Comparison of ENCODE assay signal across 26 cellular contexts in genomic region chr2:239806276-239806675, GRCh38.
DNase-seq lines count a peak whose midpoint lies in the region; ATAC-seq, FAIRE-seq and TF ChIP-seq lines count a peak whose summit lies in the region.
"Had no signal": no experiment of that assay in that cellular context is flagged by ENCODE, and none has a peak within 500 bp of the region (broad histone marks: within the 10 kb centered on the region; RNA-seq: fewer than 3 reads in every experiment).

No MANE protein-coding gene starts in this region.

- CTCF ChIA-PET in activated CD8-positive, alpha-beta memory T cell treated with anti-CD3 and anti-CD28 coated beads, Interleukin-2, amount 10 ng/mL, durations not matched to agents 7 days and 5 days (lab: Charles Lee) = no interaction called here

- no peaks in the 10 kb centered on the region for H3K4me1 ChIP-seq in vagina
- no peaks in the 10 kb centered on the region for H3K4me1 ChIP-seq in small intestine (ENCODE audit: control insufficient read depth in 2 of 2, insufficient read depth in 1 of 2, low read depth in 1 of 2, low read length in 1 of 2)

- H3K27ac ChIP-seq in vagina (no peak overlapping the region), small intestine (ENCODE audit: low read depth in 1 of 2, low read length in 1 of 2) (no peak overlapping the region)
- H3K27ac ChIP-seq: PC-9 had no signal

- H3K9me3 ChIP-seq in vagina (no peaks in the 10 kb centered on the region), small intestine (ENCODE audit: control insufficient read depth, low read depth) (no peaks in the 10 kb centered on the region)

- no peaks in the 10 kb centered on the region for H3K9me3 Mint-ChIP-seq in activated T-cell treated with anti-CD3 and anti-CD28 coated beads, Interleukin-2, amount 50 U/mL, for 24 hours
- H3K9me3 Mint-ChIP-seq in activated T-cell treated with anti-CD3 and anti-CD28 coated beads, Interleukin-2, amount 50 U/mL, for 72 hours = no peaks in the 10 kb centered on the region
- no peaks in the 10 kb centered on the region for H3K9me3 Mint-ChIP-seq in activated CD8-positive, alpha-beta memory T cell treated with anti-CD3 and anti-CD28 coated beads, Interleukin-2, amount 10 ng/mL, durations not matched to agents 7 days and 5 days (ENCODE audit: low read depth)
- peaks cover 6% of the 10 kb centered on the region for H3K9me3 Mint-ChIP-seq in osteocyte (ENCODE audit: unreplicated experiment)
- H3K9me3 Mint-ChIP-seq: CD8-positive, alpha-beta T cell; IgD-negative memory B cell had no signal

- no peak overlapping the region for H3K27ac Mint-ChIP-seq in activated T-cell treated with anti-CD3 and anti-CD28 coated beads, Interleukin-2, amount 50 U/mL, for 24 hours
- no peak overlapping the region for H3K27ac Mint-ChIP-seq in activated T-cell treated with anti-CD3 and anti-CD28 coated beads, Interleukin-2, amount 50 U/mL, for 72 hours
- H3K27ac Mint-ChIP-seq in activated CD8-positive, alpha-beta memory T cell treated with anti-CD3 and anti-CD28 coated beads, Interleukin-2, amount 10 ng/mL, durations not matched to agents 7 days and 5 days = no peak overlapping the region
- no peak overlapping the region for H3K27ac Mint-ChIP-seq in osteocyte (ENCODE audit: unreplicated experiment)
- H3K27ac Mint-ChIP-seq: B cell; CD8-positive, alpha-beta T cell; IgD-negative memory B cell had no signal

- ATAC-seq in activated T-cell treated with anti-CD3 and anti-CD28 coated beads, Interleukin-2, amount 50 U/mL, for 72 hours (replicated peaks in 1 of 2) = no peak
- ATAC-seq in activated CD8-positive, alpha-beta memory T cell treated with anti-CD3 and anti-CD28 coated beads, Interleukin-2, amount 10 ng/mL, durations not matched to agents 7 days and 5 days = no peak
- ATAC-seq: CD8-positive, alpha-beta T cell; HCT116; SK-N-SH treated with all-trans-retinoic acid at 6 μM for 48 hours had no signal

- FAIRE-seq in small intestine (lab: Jason Lieb, UNC) = no peak
- FAIRE-seq: A204.1, GM18507 had no signal

- intact Hi-C loops in vagina (cut with DNase I) = no loop called here

- TF ChIP-seq CTCF in osteocyte (IDR thresholded peaks at IDR 0.05) (no peak), vagina (IDR thresholded peaks at IDR 0.05) (no peak)

- peak; percentile 19 for DNase-seq in activated T-cell treated with anti-CD3 and anti-CD28 coated beads, Interleukin-2, amount 50 U/mL, for 24 hours
- no peak for DNase-seq in activated T-cell treated with anti-CD3 and anti-CD28 coated beads, Interleukin-2, amount 50 U/mL, for 72 hours
- peak; percentile 33 for DNase-seq in activated CD8-positive, alpha-beta memory T cell treated with anti-CD3 and anti-CD28 coated beads, Interleukin-2, amount 10 ng/mL, durations not matched to agents 7 days and 5 days
- DNase-seq in osteocyte (ENCODE audit: extremely low spot score, unreplicated experiment) = peak; percentile 64
- peak; percentile 64 to 82 for DNase-seq in vagina (ENCODE audit: extremely low spot score in 2 of 2)
- DNase-seq in CD1c-positive myeloid dendritic cell (ENCODE audit: extremely low spot score) = no peak
- no peak for DNase-seq in small intestine
- DNase-seq: DMS153, GDM1, GOT3, NCI-H1105, NCI-H146, NCI-H2029, NCI-H226, NCI-H510A treated with DMSO at 0.1 percent for 48 hours, NCI-H748 treated with DMSO at 0.1 percent for 48 hours, PC-9, RPMI8226, SIG-M5 had no signal

- H3K4me3 Mint-ChIP-seq in activated T-cell treated with anti-CD3 and anti-CD28 coated beads, Interleukin-2, amount 50 U/mL, for 24 hours = no peak overlapping the region
- H3K4me3 Mint-ChIP-seq in activated T-cell treated with anti-CD3 and anti-CD28 coated beads, Interleukin-2, amount 50 U/mL, for 72 hours = no peak overlapping the region
- H3K4me3 Mint-ChIP-seq in activated CD8-positive, alpha-beta memory T cell treated with anti-CD3 and anti-CD28 coated beads, Interleukin-2, amount 10 ng/mL, durations not matched to agents 7 days and 5 days = no peak overlapping the region
- H3K4me3 Mint-ChIP-seq in osteocyte (ENCODE audit: unreplicated experiment) = no peak overlapping the region
- H3K4me3 Mint-ChIP-seq: B cell; CD8-positive, alpha-beta T cell; IgD-negative memory B cell had no signal

- no peaks in the 10 kb centered on the region for H3K27me3 Mint-ChIP-seq in activated T-cell treated with anti-CD3 and anti-CD28 coated beads, Interleukin-2, amount 50 U/mL, for 24 hours
- no peaks in the 10 kb centered on the region for H3K27me3 Mint-ChIP-seq in activated T-cell treated with anti-CD3 and anti-CD28 coated beads, Interleukin-2, amount 50 U/mL, for 72 hours (ENCODE audit: low read depth)
- H3K27me3 Mint-ChIP-seq in activated CD8-positive, alpha-beta memory T cell treated with anti-CD3 and anti-CD28 coated beads, Interleukin-2, amount 10 ng/mL, durations not matched to agents 7 days and 5 days = no peaks in the 10 kb centered on the region
- H3K27me3 Mint-ChIP-seq in osteocyte (ENCODE audit: unreplicated experiment) = no peaks in the 10 kb centered on the region
- H3K27me3 Mint-ChIP-seq: B cell had no signal

- H3K36me3 Mint-ChIP-seq in activated T-cell treated with anti-CD3 and anti-CD28 coated beads, Interleukin-2, amount 50 U/mL, for 24 hours (ENCODE audit: low read depth) = no peaks in the 10 kb centered on the region
- no peaks in the 10 kb centered on the region for H3K36me3 Mint-ChIP-seq in activated T-cell treated with anti-CD3 and anti-CD28 coated beads, Interleukin-2, amount 50 U/mL, for 72 hours (ENCODE audit: insufficient read depth in 2 of 2)
- no peaks in the 10 kb centered on the region for H3K36me3 Mint-ChIP-seq in activated CD8-positive, alpha-beta memory T cell treated with anti-CD3 and anti-CD28 coated beads, Interleukin-2, amount 10 ng/mL, durations not matched to agents 7 days and 5 days
- no peaks in the 10 kb centered on the region for H3K36me3 Mint-ChIP-seq in osteocyte (ENCODE audit: unreplicated experiment)
- H3K36me3 Mint-ChIP-seq: CD8-positive, alpha-beta T cell; IgD-negative memory B cell had no signal

- WGBS in small intestine, 3 donors = 46 to 80% (median 75%) methylated on average over 7 of the region's 7 CpGs

- no peaks in the 10 kb centered on the region for H3K4me1 Mint-ChIP-seq in activated T-cell treated with anti-CD3 and anti-CD28 coated beads, Interleukin-2, amount 50 U/mL, for 24 hours (ENCODE audit: low read depth)
- no peaks in the 10 kb centered on the region for H3K4me1 Mint-ChIP-seq in activated T-cell treated with anti-CD3 and anti-CD28 coated beads, Interleukin-2, amount 50 U/mL, for 72 hours (ENCODE audit: low read depth)
- no peaks in the 10 kb centered on the region for H3K4me1 Mint-ChIP-seq in activated CD8-positive, alpha-beta memory T cell treated with anti-CD3 and anti-CD28 coated beads, Interleukin-2, amount 10 ng/mL, durations not matched to agents 7 days and 5 days
- H3K4me1 Mint-ChIP-seq in osteocyte (ENCODE audit: unreplicated experiment) = no peaks in the 10 kb centered on the region
- H3K4me1 Mint-ChIP-seq: B cell had no signal

- no peaks in the 10 kb centered on the region for H3K27me3 ChIP-seq in vagina
- H3K27me3 ChIP-seq in small intestine (ENCODE audit: control insufficient read depth in 2 of 2, insufficient read depth in 2 of 2, low read length in 2 of 2) = no peaks in the 10 kb centered on the region

- TF ChIP-seq POLR2A in vagina (IDR thresholded peaks at IDR 0.05) = no peak

- no peak overlapping the region for H3K4me3 ChIP-seq in vagina
- H3K4me3 ChIP-seq in small intestine (ENCODE audit: low read depth in 1 of 2, low read length in 2 of 2) = no peak overlapping the region
- H3K4me3 ChIP-seq: PC-9 had no signal

- no peaks in the 10 kb centered on the region for H3K36me3 ChIP-seq in vagina
- no peaks in the 10 kb centered on the region for H3K36me3 ChIP-seq in small intestine (ENCODE audit: control insufficient read depth in 2 of 2, insufficient read depth in 2 of 2, low read length in 2 of 2)

Comparison
In these comparisons a context has a peak if more than half of its experiments do, and no peak if none do; other contexts are left out.
1. DNase-seq: peak in activated T-cell treated with anti-CD3 and anti-CD28 coated beads, Interleukin-2, amount 50 U/mL, for 24 hours (single experiment), activated CD8-positive, alpha-beta memory T cell treated with anti-CD3 and anti-CD28 coated beads, Interleukin-2, amount 10 ng/mL, durations not matched to agents 7 days and 5 days (single experiment), osteocyte (single experiment) and vagina (2 of 2); none in activated T-cell treated with anti-CD3 and anti-CD28 coated beads, Interleukin-2, amount 50 U/mL, for 72 hours (0 of 2), CD1c-positive myeloid dendritic cell (single experiment) and small intestine (single experiment).